ENCODE assay signal across 1 cellular context in the genomic region with DNA sequence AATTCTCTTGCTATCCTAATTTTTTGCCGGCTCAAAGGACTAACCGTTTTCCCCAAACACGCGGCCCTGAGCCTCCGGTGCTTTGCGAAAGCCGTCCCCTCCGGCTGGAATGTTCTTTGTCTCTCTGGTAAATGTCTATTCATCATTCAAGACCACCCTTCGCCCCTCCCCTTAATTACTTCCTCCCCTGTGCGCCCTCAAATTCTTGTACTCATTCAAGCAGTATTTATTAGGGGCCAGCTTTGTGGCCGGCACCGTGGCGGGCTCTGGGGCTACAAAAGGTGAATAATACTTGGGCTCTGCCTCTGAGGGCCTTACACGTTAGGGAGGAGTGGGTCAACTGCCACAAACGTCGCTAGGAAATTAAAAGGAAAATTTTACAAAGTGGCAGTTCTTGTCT.
TF ChIP-seq lines count a peak whose summit lies in the region.

No MANE protein-coding gene starts in this region.

TF ChIP-seq in endothelial cell of umbilical vein, 7 proteins besides CTCF, POLR2A, EP300 and RAD21 (continued from another document):
- TF ChIP-seq EZH2 (IDR thresholded peaks at IDR 0.05; ENCODE audit: borderline replicate concordance, low read depth, low read length, severe bottlenecking) = no peak
- no peak for TF ChIP-seq POLR2AphosphoS5 (IDR thresholded peaks at IDR 0.05; ENCODE audit: insufficient read depth, low read depth, low read length)
- TF ChIP-seq GATA2 (IDR thresholded peaks at IDR 0.05; ENCODE audit: insufficient read depth, insufficient read length, low read depth, low read length) = no peak
- TF ChIP-seq MAX (IDR thresholded peaks at IDR 0.05; ENCODE audit: insufficient read depth, insufficient read length) = no peak
- TF ChIP-seq FOS (IDR thresholded peaks at IDR 0.05; ENCODE audit: borderline replicate concordance, insufficient read depth, low read length) = no peak
- TF ChIP-seq MYC (IDR thresholded peaks at IDR 0.05; ENCODE audit: low read depth, low read length) = no peak
